ENCODE assay signal across 3 cellular contexts in the genomic region with DNA sequence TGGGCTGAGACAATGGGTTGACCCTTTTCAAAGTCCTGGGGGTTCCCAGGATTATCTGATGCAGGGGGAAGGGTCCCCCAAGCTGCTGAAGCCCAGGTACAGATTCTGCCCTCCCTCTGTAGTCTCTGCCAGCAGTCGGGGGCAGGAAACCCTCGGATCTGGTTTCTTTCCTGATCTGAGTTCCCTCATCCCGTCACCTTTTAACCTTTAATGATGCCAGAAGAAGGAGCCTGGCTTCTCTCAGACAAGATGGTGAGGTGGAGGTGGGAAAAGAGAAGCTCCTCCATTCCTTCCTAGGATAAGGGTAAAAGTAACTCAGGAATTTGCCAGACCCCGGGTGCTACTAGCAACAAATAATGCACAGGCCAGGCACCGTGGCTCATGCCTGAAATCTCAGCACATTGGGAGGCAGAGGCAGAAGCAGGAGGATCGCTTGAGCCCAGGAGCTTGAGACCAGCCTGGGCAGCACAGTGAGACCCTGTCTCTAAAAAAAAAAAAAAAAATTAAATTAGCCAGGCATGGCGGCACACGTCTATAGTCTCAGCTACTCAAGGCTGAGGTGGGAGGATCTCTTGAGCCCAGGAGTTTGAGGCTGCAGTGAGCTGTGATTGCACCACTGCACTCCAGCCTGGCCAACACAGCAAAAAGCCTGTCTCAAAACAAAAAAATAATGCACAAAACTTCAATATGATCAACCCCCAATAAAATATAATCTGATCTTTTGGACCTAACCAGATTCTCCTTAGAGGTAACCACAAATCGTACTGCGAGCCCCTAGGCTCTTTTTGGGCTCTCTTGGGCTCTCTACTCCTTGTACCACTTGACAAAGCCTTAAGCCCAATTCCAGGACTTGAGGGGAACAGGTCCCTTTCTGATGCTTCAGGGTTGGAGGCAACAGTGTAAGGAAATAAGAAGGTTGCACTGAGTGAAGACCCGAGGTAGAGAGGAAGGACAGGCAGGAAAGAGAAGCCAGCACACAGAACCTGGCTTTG.
TF ChIP-seq lines count a peak whose summit lies in the region.

No MANE protein-coding gene starts in this region.

TF ChIP-seq in HEK293T, 16 proteins besides CTCF, POLR2A, EP300 and RAD21:
- TF ChIP-seq ZNF384 (IDR thresholded peaks at IDR 0.05) (peak; percentile 80), BHLHE40 (IDR thresholded peaks at IDR 0.05; ENCODE audit: borderline replicate concordance) (no peak)
TF ChIP-seq in HEK293T: peak in this region for 1.

TF ChIP-seq in K562, 482 proteins besides CTCF, POLR2A, EP300 and RAD21:
- TF ChIP-seq NFATC3 (IDR thresholded peaks at IDR 0.05) = peak; percentile 87; the same call in 1 of the 2 replicates
- 0 out of 4 replicates have a peak, but pooled peaks of 1 of the 2 experiments have one; percentile 16 for TF ChIP-seq KDM1A (IDR thresholded peaks at IDR 0.05)
- no peak for TF ChIP-seq MIER1 (IDR thresholded peaks at IDR 0.05; ENCODE audit: low read depth)
TF ChIP-seq in K562: peak in this region for 2.

TF ChIP-seq in HepG2, 621 proteins besides CTCF, POLR2A, EP300 and RAD21:
- TF ChIP-seq ZNF572 (CRISPR knock-in tag; IDR thresholded peaks at IDR 0.05) (no peak), ZNF232 (CRISPR knock-in tag; IDR thresholded peaks at IDR 0.05; ENCODE audit: borderline replicate concordance) (no peak), ZNF121 (CRISPR knock-in tag; IDR thresholded peaks at IDR 0.05) (peak; percentile 61; the same call in 1 of the 2 replicates), SOX13 (IDR thresholded peaks at IDR 0.05) (no peak), SOX13 (CRISPR knock-in tag; conservative IDR thresholded peaks at IDR 0.05 in 1 of 2, IDR thresholded peaks at IDR 0.05 in 1 of 2) (no peak)
